ENCODE assay signal across 8 cellular contexts in genomic region chr20:33789109-33789857, GRCh38. TPM values are rescaled to one million over a fixed set of nuclear protein-coding genes. Genes with fewer than 3 reads are reported as not detected.
DNase-seq lines count a peak whose midpoint lies in the region; ATAC-seq and TF ChIP-seq lines count a peak whose summit lies in the region.

No MANE protein-coding gene starts in this region.

- H3K27ac Mint-ChIP-seq in progenitor cell of endocrine pancreas: peak overlapping the region; percentile 65
- H3K27ac Mint-ChIP-seq in CD4-positive, alpha-beta memory T cell: peak overlapping the region in 1 of 7 donors; percentile 61

- no peak overlapping the region for H3K27ac ChIP-seq in CD4-positive, alpha-beta memory T cell (ENCODE audit: low read depth, low read length)

- TF ChIP-seq CTCF in progenitor cell of endocrine pancreas (IDR thresholded peaks at IDR 0.05; ENCODE audit: unreplicated experiment): no peak

- peak; percentile 98 for DNase-seq in Daoy (ENCODE audit: low read depth)
- peak; percentile 92 for DNase-seq in RKO (ENCODE audit: low spot score)
- DNase-seq in fibroblast of peridontal ligament (ENCODE audit: extremely low read depth): peak; percentile 79
- DNase-seq in progenitor cell of endocrine pancreas (ENCODE audit: low spot score, unreplicated experiment): no peak
- no peak for DNase-seq in stimulated activated naive CD8-positive, alpha-beta T cell treated with anti-CD3 and anti-CD28 coated beads, Interleukin-15, Interleukin-2, amounts not matched to agents 100 U/mL and 50 U/mL, for 24 hours
- no peak for DNase-seq in CD4-positive, alpha-beta memory T cell
- DNase-seq in ecto neural progenitor cell (ENCODE audit: low spot score): no peak

- H3K4me1 Mint-ChIP-seq in progenitor cell of endocrine pancreas (ENCODE audit: low read depth): peaks cover 3% of the 10 kb centered on the region
- H3K4me1 Mint-ChIP-seq in CD4-positive, alpha-beta memory T cell: peaks cover 15 to 27% (median 18%) of the 10 kb centered on the region in 4 donors

- CTCF ChIA-PET in CD4-positive, alpha-beta memory T cell (lab: Charles Lee; ENCODE audit: partially characterized antibody): interaction anchor here (0.9 to 8.3 kb wide), 3 partner anchors 125 to 340 kb away, joined by 3 to 80 read pairs (median 3); no protein-coding TSS in a partner anchor

- H3K4me3 Mint-ChIP-seq in progenitor cell of endocrine pancreas (ENCODE audit: low read depth): no peak overlapping the region
- H3K4me3 Mint-ChIP-seq in CD4-positive, alpha-beta memory T cell: no peak overlapping the region

- no peaks in the 10 kb centered on the region for H3K27me3 ChIP-seq in CD4-positive, alpha-beta memory T cell (ENCODE audit: insufficient read depth, low read length)

- ATAC-seq in stimulated activated naive CD8-positive, alpha-beta T cell treated with anti-CD3 and anti-CD28 coated beads, Interleukin-15, Interleukin-2, amounts not matched to agents 100 U/mL and 50 U/mL, for 24 hours: no peak
- ATAC-seq in GM18517 (IDR thresholded peaks at IDR 0.05; ENCODE audit: unreplicated experiment): no peak

- POLR2A ChIA-PET in CD4-positive, alpha-beta memory T cell (lab: Charles Lee; ENCODE audit: partially characterized antibody): interaction anchor here (1.4 kb wide), 1 partner anchor 204 kb away, joined by 3 read pairs; no protein-coding TSS in a partner anchor

- H3K36me3 Mint-ChIP-seq in progenitor cell of endocrine pancreas (ENCODE audit: insufficient read depth): peaks cover 4% of the 10 kb centered on the region
- H3K36me3 Mint-ChIP-seq in CD4-positive, alpha-beta memory T cell: peaks cover 8 to 21% of the 10 kb centered on the region in 2 donors

- no peaks in the 10 kb centered on the region for H3K9me3 Mint-ChIP-seq in progenitor cell of endocrine pancreas (ENCODE audit: low read depth)
- H3K9me3 Mint-ChIP-seq in CD4-positive, alpha-beta memory T cell: no peaks in the 10 kb centered on the region

- peaks cover 3% of the 10 kb centered on the region for H3K36me3 ChIP-seq in CD4-positive, alpha-beta memory T cell (ENCODE audit: insufficient read depth, low read length)

- no peaks in the 10 kb centered on the region for H3K27me3 Mint-ChIP-seq in progenitor cell of endocrine pancreas
- no peaks in the 10 kb centered on the region for H3K27me3 Mint-ChIP-seq in CD4-positive, alpha-beta memory T cell

- intact Hi-C loops in CD4-positive, alpha-beta memory T cell (cut with micrococcal nuclease): no loop called here

- H3K4me3 ChIP-seq in CD4-positive, alpha-beta memory T cell (ENCODE audit: low read length in 2 of 2): no peak overlapping the region

- peaks cover 18% of the 10 kb centered on the region for H3K4me1 ChIP-seq in CD4-positive, alpha-beta memory T cell (ENCODE audit: insufficient read depth, low read length)

- no peaks in the 10 kb centered on the region for H3K9me3 ChIP-seq in CD4-positive, alpha-beta memory T cell (ENCODE audit: control insufficient read depth in 1 of 2, low read length in 2 of 2)

RNA-seq across cellular contexts. Expression of gene CHMP4B, which starts 21.9 kb away (rescaled TPM):
- 31.9 and 38.5 TPM in 2 replicates for total RNA-seq in Daoy (2014; rRNA removed; shearing (Covaris generic))
- 136 and 137 TPM in 2 replicates for total RNA-seq in progenitor cell of endocrine pancreas
- 10 to 100 TPM; 53.0 to 54.0 TPM for total RNA-seq in CD4-positive, alpha-beta memory T cell
- 1 to 10 TPM; 1.2 to 5.3 TPM for polyA plus RNA-seq in CD4-positive, alpha-beta memory T cell

RNA-seq across cellular contexts. Expression of gene ZNF341, which starts 57.5 kb away (rescaled TPM):
- 0.68 and 1.5 TPM in 2 replicates for total RNA-seq in Daoy (2014; rRNA removed; shearing (Covaris generic))
- total RNA-seq in progenitor cell of endocrine pancreas: 8.0 and 8.3 TPM in 2 replicates
- 1 to 10 TPM; 4.8 to 5.0 TPM for total RNA-seq in CD4-positive, alpha-beta memory T cell
- 1 to 10 TPM; 1.5 to 2.3 TPM for polyA plus RNA-seq in CD4-positive, alpha-beta memory T cell

Comparison
In these comparisons a context has a peak if more than half of its experiments do, and no peak if none do; other contexts are left out.
1. DNase-seq: peak in Daoy (single experiment), RKO (single experiment) and fibroblast of peridontal ligament (single experiment); none in progenitor cell of endocrine pancreas (single experiment), stimulated activated naive CD8-positive, alpha-beta T cell treated with anti-CD3 and anti-CD28 coated beads, Interleukin-15, Interleukin-2, amounts not matched to agents 100 U/mL and 50 U/mL, for 24 hours (single experiment), CD4-positive, alpha-beta memory T cell (0 of 5) and ecto neural progenitor cell (single experiment).